Comparison of ENCODE assay signal across 14 cellular contexts in the genomic region with DNA sequence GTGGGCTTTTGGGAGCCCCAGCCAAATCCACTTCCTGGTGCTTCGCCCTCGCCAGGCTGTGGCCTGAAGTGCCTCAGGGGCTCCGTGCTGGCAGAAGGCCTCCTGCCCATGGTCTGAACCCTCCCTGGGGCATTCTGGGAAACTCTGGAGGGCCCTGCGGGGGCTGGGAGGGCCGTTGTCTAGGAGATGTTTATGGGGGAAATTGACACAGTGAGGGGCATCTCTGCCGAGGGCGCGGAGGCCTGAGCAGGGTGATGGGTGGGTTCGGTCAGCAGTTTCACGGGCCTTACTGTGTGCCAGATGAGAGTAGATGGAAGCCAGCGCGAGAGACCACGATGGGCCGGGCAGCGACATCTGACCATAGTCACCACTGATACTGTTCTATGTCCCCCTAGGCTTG.
A peak's percentile ranks its signal among the peaks of the same experiment; 100 is the strongest.
DNase-seq lines count a peak whose midpoint lies in the region; ATAC-seq and TF ChIP-seq lines count a peak whose summit lies in the region.
"Had no signal": no experiment of that assay in that cellular context is flagged by ENCODE, and none has a peak within 500 bp of the region (broad histone marks: within the 10 kb centered on the region; RNA-seq: fewer than 3 reads in every experiment).

No MANE protein-coding gene starts in this region.

- no peaks in the 10 kb centered on the region for H4K20me1 ChIP-seq in BLaER1

- no peak overlapping the region for H3K4ac ChIP-seq in trophoblast cell (ENCODE audit: low read depth, low read length)

- H3K9ac ChIP-seq in BLaER1 (no peak overlapping the region), trophoblast cell (ENCODE audit: low read length) (no peak overlapping the region)
- H3K9ac ChIP-seq: GM23248 had no signal

- 86% methylated on average over 15 of the region's 15 CpGs for WGBS in heart right ventricle, 2 donors
- no CpG with 5 or more reads among the region's 15 CpGs for WGBS in trophoblast cell (ENCODE audit: extremely low coverage, insufficient coverage, insufficient read length)

- no peak overlapping the region for H3K18ac ChIP-seq in trophoblast cell (ENCODE audit: low read length)

- peaks cover 0 to 38% (median 22%) of the 10 kb centered on the region in 11 donors for H3K9me3 ChIP-seq in heart right ventricle
- H3K9me3 ChIP-seq in BLaER1 = peaks cover 31% of the 10 kb centered on the region
- H3K9me3 ChIP-seq in trophoblast cell (ENCODE audit: insufficient read depth, low read depth, low read length) = peaks cover 14% of the 10 kb centered on the region

- H2BK120ac ChIP-seq in trophoblast cell (ENCODE audit: insufficient read depth, low read length, poor library complexity) = no peak overlapping the region

- no peaks in the 10 kb centered on the region for H3K27me3 Mint-ChIP-seq in chondrocyte (ENCODE audit: low read depth)

- DNase-seq in heart right ventricle (no peak), Right ventricle myocardium inferior (ENCODE audit: missing footprints) (no peak), chondrocyte (ENCODE audit: low spot score) (peak; percentile 68), trophoblast cell (no peak), SIG-M5 treated with dmso at 0.1 percent for 504 hours (lab: John Stamatoyannopoulos, UW; ENCODE audit: unreplicated experiment) (no peak)
- DNase-seq: ACHN; BE2C; Caco-2; CD4-positive, alpha-beta T cell; GM23248; HCEC 1CT had no signal

- H2AFZ ChIP-seq in trophoblast cell (ENCODE audit: insufficient read depth, low read length, poor library complexity) = no peak overlapping the region
- H2AFZ ChIP-seq: GM23248 had no signal

- H3K14ac ChIP-seq in trophoblast cell (ENCODE audit: low read length) = no peak overlapping the region

- H3K4me2 ChIP-seq in BLaER1 (no peak overlapping the region), trophoblast cell (ENCODE audit: low read length) (no peak overlapping the region)

- no peak overlapping the region for H4K12ac ChIP-seq in trophoblast cell (ENCODE audit: low read depth, low read length)

- H3K4me3 ChIP-seq in heart right ventricle (no peak overlapping the region), BLaER1 (no peak overlapping the region), trophoblast cell (ENCODE audit: low read depth, low read length) (no peak overlapping the region)
- H3K4me3 ChIP-seq: GM23248 had no signal

- TF ChIP-seq CTCF in heart right ventricle (IDR thresholded peaks at IDR 0.05) = peak in 1 of 9 donors; percentile 0
- no peak for TF ChIP-seq CTCF in chondrocyte (IDR thresholded peaks at IDR 0.05)

- peak overlapping the region in 6 of 10 donors; percentile 5 to 56 (median 49) for H3K27ac ChIP-seq in heart right ventricle
- peak overlapping the region; percentile 15; the same call in 1 of the 2 replicates for H3K27ac ChIP-seq in BLaER1
- no peak overlapping the region for H3K27ac ChIP-seq in trophoblast cell (ENCODE audit: low read depth, low read length)
- H3K27ac ChIP-seq: C4-2B had no signal

- H3K4me1 Mint-ChIP-seq in chondrocyte (ENCODE audit: low read depth) = peaks cover 5% of the 10 kb centered on the region

- H3K36me3 Mint-ChIP-seq in chondrocyte (ENCODE audit: low read depth) = peaks cover 17% of the 10 kb centered on the region

- H3K79me2 ChIP-seq in trophoblast cell (ENCODE audit: control insufficient read depth, insufficient read depth, low read length, poor library complexity) = no peaks in the 10 kb centered on the region

- peaks cover 0 to 45% (median 20%) of the 10 kb centered on the region in 9 donors for H3K4me1 ChIP-seq in heart right ventricle
- peaks cover 15% of the 10 kb centered on the region for H3K4me1 ChIP-seq in BLaER1
- peaks cover 11 to 12% of the 10 kb centered on the region in 2 experiments for H3K4me1 ChIP-seq in trophoblast cell (ENCODE audit: control insufficient read depth in 1 of 2, insufficient read depth in 2 of 2, low read length in 2 of 2)
- H3K4me1 ChIP-seq: Caco-2 had no signal

- H2BK5ac ChIP-seq in trophoblast cell (ENCODE audit: low read depth, low read length, poor library complexity) = no peak overlapping the region

- no peak for ATAC-seq in heart right ventricle
- no peak for ATAC-seq in Right ventricle myocardium inferior
- ATAC-seq in HG03571 (IDR thresholded peaks at IDR 0.05; ENCODE audit: unreplicated experiment) = no peak

- peaks cover 19% of the 10 kb centered on the region for H3K9me3 Mint-ChIP-seq in chondrocyte (ENCODE audit: low read depth)

- no peak overlapping the region for H4K91ac ChIP-seq in trophoblast cell (ENCODE audit: low read depth, low read length)

- H3K79me1 ChIP-seq in trophoblast cell (ENCODE audit: low read length) = peaks cover 6% of the 10 kb centered on the region

- no peak overlapping the region for H3K4me3 Mint-ChIP-seq in chondrocyte (ENCODE audit: unreplicated experiment)
- H3K4me3 Mint-ChIP-seq: CD4-positive, alpha-beta T cell had no signal

- no peak overlapping the region for H3K27ac Mint-ChIP-seq in chondrocyte (ENCODE audit: unreplicated experiment)
- H3K27ac Mint-ChIP-seq: CD4-positive, alpha-beta T cell had no signal

- H3K27me3 ChIP-seq in heart right ventricle = no peaks in the 10 kb centered on the region
- peaks cover 3% of the 10 kb centered on the region; the same call in 1 of the 2 replicates for H3K27me3 ChIP-seq in BLaER1
- H3K27me3 ChIP-seq in trophoblast cell (ENCODE audit: insufficient read depth, low read length) = no peaks in the 10 kb centered on the region
- H3K27me3 ChIP-seq: BE2C had no signal

- H4K8ac ChIP-seq in trophoblast cell (ENCODE audit: low read depth, low read length) = no peak overlapping the region

- no peak overlapping the region for H2BK12ac ChIP-seq in trophoblast cell (ENCODE audit: low read length)

- intact Hi-C loops in heart right ventricle (cut with DNase I) (no loop called here), Right ventricle myocardium inferior (cut with DNase I) (no loop called here)

- peak overlapping the region; percentile 58 for H2AK5ac ChIP-seq in trophoblast cell (ENCODE audit: low read length)

- no peak overlapping the region for H3K23ac ChIP-seq in trophoblast cell (ENCODE audit: low read length)

- H3K36me3 ChIP-seq in heart right ventricle (peaks cover 0 to 12% (median 0%) of the 10 kb centered on the region in 9 donors), BLaER1 (peaks cover 18% of the 10 kb centered on the region), trophoblast cell (ENCODE audit: control insufficient read depth in 1 of 2, insufficient read depth in 2 of 2, low read length in 2 of 2) (peaks cover 12 to 20% of the 10 kb centered on the region in 2 experiments)
